ENCODE assay signal across 19 cellular contexts in genomic region chr6:36746251-36746650, GRCh38. TPM values are rescaled to one million over a fixed set of nuclear protein-coding genes. Genes with fewer than 3 reads are reported as not detected.
"Had no signal": no experiment of that assay in that cellular context is flagged by ENCODE, and none has a peak within 500 bp of the region (broad histone marks: within the 10 kb centered on the region; RNA-seq: fewer than 3 reads in every experiment).

No MANE protein-coding gene starts in this region.

- H3K4me3 ChIP-seq: dorsolateral prefrontal cortex, heart right ventricle, psoas muscle, skin epidermis had no signal

- H3K4me3 Mint-ChIP-seq: natural killer cell treated with Interleukin-12 subunit alpha and Interleukin-12 subunit beta and Interleukin-15 and Interleukin-18, amount 100 ng/mL, for 72 hours had no signal

- H3K27ac ChIP-seq: dorsolateral prefrontal cortex, heart right ventricle, psoas muscle had no signal

- H3K27me3 ChIP-seq: dorsolateral prefrontal cortex, heart right ventricle had no signal

- H3K4me1 ChIP-seq: psoas muscle had no signal

- H3K27me3 Mint-ChIP-seq: natural killer cell treated with Interleukin-12 subunit alpha and Interleukin-12 subunit beta and Interleukin-15 and Interleukin-18, amount 100 ng/mL, for 72 hours had no signal

- DNase-seq: cortex of kidney; dorsolateral prefrontal cortex; effector CD8-positive, alpha-beta T cell; heart right ventricle; hypothalamus; kidney glomerular epithelial cell; psoas muscle; retina; stimulated activated CD4-positive, alpha-beta T cell treated with anti-CD3 and anti-CD28 coated beads, Interleukin-2, amount 100 ng/mL, for 24 hours; stimulated activated CD4-positive, alpha-beta T cell treated with anti-CD3 and anti-CD28 coated beads, Interleukin-4, amount 100 ng/mL, for 4 hours; stimulated activated naive CD4-positive, alpha-beta T cell treated with Interleukin-2 at 50 U/mL for 16 hours; trophoblast cell had no signal

- ATAC-seq: heart right ventricle; natural killer cell treated with Interleukin-12 subunit alpha and Interleukin-12 subunit beta and Interleukin-15 and Interleukin-18, amount 100 ng/mL, for 72 hours; psoas muscle; sciatic nerve had no signal

RNA-seq across cellular contexts. Expression of gene RAB44, which starts 48.6 kb away (rescaled TPM):
- total RNA-seq: frontal cortex, lung microvascular endothelial cell, myocyte had no signal
- polyA plus RNA-seq: fibroblast of lung had no signal
